ENCODE assay signal across 11 cellular contexts in genomic region chr7:43878867-43879266, GRCh38. TPM values are rescaled to one million over a fixed set of nuclear protein-coding genes. Genes with fewer than 3 reads are reported as not detected.
DNase-seq lines count a peak whose midpoint lies in the region; ATAC-seq and TF ChIP-seq lines count a peak whose summit lies in the region.
"Had no signal": no experiment of that assay in that cellular context is flagged by ENCODE, and none has a peak within 500 bp of the region (broad histone marks: within the 10 kb centered on the region; RNA-seq: fewer than 3 reads in every experiment).

No MANE protein-coding gene starts in this region.

- no TSS peak for BruUV-seq in IMR-90 (replicated peaks; lab: Mats Ljungman, UMichigan)

- H3K4me3 ChIP-seq in IMR-90 (ENCODE audit: insufficient read depth, low read depth, low read length), result no peak overlapping the region
- H3K4me3 ChIP-seq in right atrium auricular region, result no peak overlapping the region

- H3K27me3 ChIP-seq in IMR-90 (ENCODE audit: control insufficient read depth, insufficient read depth, low read length) (no peaks in the 10 kb centered on the region), right atrium auricular region (no peaks in the 10 kb centered on the region)

- peak overlapping the region in 1 of 2 experiments; percentile 64; a peak in 2 of 4 replicates for H4K8ac ChIP-seq in IMR-90 (ENCODE audit: low read depth in 2 of 2, low read length in 2 of 2)

- H3K79me1 ChIP-seq in IMR-90 (ENCODE audit: low read depth in 1 of 2, low read length in 2 of 2), result peaks cover 20 to 71% of the 10 kb centered on the region in 2 experiments

- DNase-seq in IMR-90 (peak; percentile 37), cerebellar cortex (ENCODE audit: low spot score) (peak; percentile 70), right atrium auricular region (ENCODE audit: low spot score) (no peak), stromal cell of bone marrow (ENCODE audit: low read depth) (peak; percentile 9), NCI-H1048 (lab: John Stamatoyannopoulos, UW) (no peak), midbrain (lab: John Stamatoyannopoulos, UW) (no peak)
- no peak for DNase-seq in activated CD8-positive, alpha-beta memory T cell treated with anti-CD3 and anti-CD28 coated beads, Interleukin-2, amount 50 U/mL, for 48 hours
- DNase-seq: CD4-positive, alpha-beta memory T cell; NCI-H1417 treated with DMSO at 0.1 percent for 48 hours; NCI-H526; stimulated activated naive CD4-positive, alpha-beta T cell treated with Interleukin-2 at 50 U/mL for 16 hours had no signal

- H3K9ac ChIP-seq in IMR-90 (ENCODE audit: low read depth, low read length), result no peak overlapping the region

- no peak for TF ChIP-seq POLR2A in IMR-90 (IDR thresholded peaks at IDR 0.05; ENCODE audit: low read depth, low read length)

- WGBS in IMR-90 (ENCODE audit: extremely low coverage in 2 of 2, insufficient read length in 1 of 2), 2 experiments, result 73% methylated on average over 4 of the region's 5 CpGs; no CpG with 5 or more reads in 1 of the 2 experiments

- no peak overlapping the region for H4K5ac ChIP-seq in IMR-90 (ENCODE audit: low read depth, low read length)

- TF ChIP-seq CTCF in IMR-90 (conservative IDR thresholded peaks at IDR 0.05; ENCODE audit: low read depth, low read length) (no peak), right atrium auricular region (IDR thresholded peaks at IDR 0.05) (no peak)

- H2BK20ac ChIP-seq in IMR-90 (ENCODE audit: low read depth, low read length), result peak overlapping the region; percentile 55; the same call in 1 of the 2 replicates

- CTCF ChIA-PET in IMR-90 (lab: Yijun Ruan, JAX), result no interaction called here

- H3K18ac ChIP-seq in IMR-90 (ENCODE audit: low read depth, low read length), result no peak overlapping the region; the same call in 1 of the 2 replicates

- H3K9me1 ChIP-seq in IMR-90 (ENCODE audit: insufficient read depth, low read length), result peaks cover 19% of the 10 kb centered on the region

- peak overlapping the region; percentile 36; the same call in 1 of the 2 replicates for H3K27ac ChIP-seq in IMR-90 (ENCODE audit: insufficient read depth, low read length)
- peak overlapping the region; percentile 75 to 78 for H3K27ac ChIP-seq in right atrium auricular region

- peak overlapping the region; percentile 81 for H3K4ac ChIP-seq in IMR-90 (ENCODE audit: low read depth, low read length)

- H3K14ac ChIP-seq in IMR-90 (replicated peaks; ENCODE audit: low read depth, low read length), result peak overlapping the region; percentile 76

- peak; percentile 4; the same call in 1 of the 2 replicates for ATAC-seq in IMR-90 (ENCODE audit: low read depth)

- intact Hi-C loops in IMR-90 (cut with micrococcal nuclease), result no loop called here

- no peaks in the 10 kb centered on the region; the same call in 1 of the 2 replicates for H4K20me1 ChIP-seq in IMR-90 (ENCODE audit: insufficient read depth, low read length)

- TF ChIP-seq RAD21 in IMR-90 (IDR thresholded peaks at IDR 0.05; ENCODE audit: low read length), result no peak

- H2BK120ac ChIP-seq in IMR-90 (ENCODE audit: low read depth, low read length), result peak overlapping the region; percentile 74

- peak overlapping the region; percentile 82 for H2AK9ac ChIP-seq in IMR-90 (replicated peaks; ENCODE audit: low read depth, low read length, poor library complexity)

- in situ Hi-C loops in IMR-90 (cut with MboI; ENCODE audit: low sequenced_read_pairs), result no loop called here

- H3K56ac ChIP-seq in IMR-90 (ENCODE audit: extremely low read depth, insufficient read depth, low read length), result no peak overlapping the region

- H3K23ac ChIP-seq in IMR-90 (ENCODE audit: low read depth, low read length), result peak overlapping the region; percentile 60; the same call in 1 of the 2 replicates

- no peak overlapping the region; the same call in 1 of the 2 replicates for H3K4me2 ChIP-seq in IMR-90 (ENCODE audit: low read depth, low read length)

- peak overlapping the region; percentile 85 for H2AK5ac ChIP-seq in IMR-90 (ENCODE audit: low read depth, low read length)

- H3K9me3 ChIP-seq in IMR-90 (ENCODE audit: control insufficient read depth, insufficient read depth, low read length) (no peaks in the 10 kb centered on the region), right atrium auricular region (no peaks in the 10 kb centered on the region)

- peaks cover 43% of the 10 kb centered on the region for H3K36me3 ChIP-seq in IMR-90 (ENCODE audit: control insufficient read depth, insufficient read depth, low read length)
- H3K36me3 ChIP-seq in right atrium auricular region, result peaks cover 59% of the 10 kb centered on the region

- peak overlapping the region; percentile 9 for H2AFZ ChIP-seq in IMR-90 (replicated peaks; ENCODE audit: low read length, poor library complexity)

- H3K4me1 ChIP-seq in IMR-90 (ENCODE audit: control insufficient read depth, insufficient read depth, low read length) (peaks cover 11% of the 10 kb centered on the region), right atrium auricular region (peaks cover 0 to 32% of the 10 kb centered on the region in 2 donors)

- H2BK15ac ChIP-seq in IMR-90 (ENCODE audit: low read depth, low read length), result peak overlapping the region; percentile 76; the same call in 1 of the 3 replicates

- no peak overlapping the region; the same call in 1 of the 2 replicates for H4K91ac ChIP-seq in IMR-90 (ENCODE audit: insufficient read depth, low read depth, low read length)

- dilution Hi-C loops in IMR-90 (cut with HindIII; ENCODE audit: low sequenced_read_pairs, unreplicated experiment), result no loop called here

- POLR2A ChIA-PET in IMR-90 (lab: Charles Lee; ENCODE audit: unreplicated experiment), result no interaction called here

- H2BK5ac ChIP-seq in IMR-90 (ENCODE audit: low read depth, low read length, poor library complexity, severe bottlenecking), result peak overlapping the region; percentile 74

TF ChIP-seq in IMR-90, 13 proteins besides CTCF, POLR2A, EP300 and RAD21:
- no peak for TF ChIP-seq MXI1 (IDR thresholded peaks at IDR 0.05; ENCODE audit: borderline replicate concordance, low read depth, low read length)
- TF ChIP-seq CHD1 (IDR thresholded peaks at IDR 0.05; ENCODE audit: low read depth, low read length), result no peak
- no peak for TF ChIP-seq USF2 (IDR thresholded peaks at IDR 0.05; ENCODE audit: low read depth, low read length)
- TF ChIP-seq RCOR1 (IDR thresholded peaks at IDR 0.05; ENCODE audit: insufficient replicate concordance, low read length), result no peak
- TF ChIP-seq SMC3 (IDR thresholded peaks at IDR 0.05; ENCODE audit: low read depth, low read length), result no peak
- TF ChIP-seq RFX5 (IDR thresholded peaks at IDR 0.05; ENCODE audit: low read depth, low read length), result no peak
- no peak for TF ChIP-seq ELK1 (IDR thresholded peaks at IDR 0.05; ENCODE audit: borderline replicate concordance, low read depth, low read length)
- TF ChIP-seq CEBPB (IDR thresholded peaks at IDR 0.05; ENCODE audit: low read depth, low read length), result no peak
- TF ChIP-seq BHLHE40 (IDR thresholded peaks at IDR 0.05; ENCODE audit: low read depth, low read length), result no peak
- TF ChIP-seq NFE2L2 (IDR thresholded peaks at IDR 0.05; ENCODE audit: low read depth, low read length), result no peak
- no peak for TF ChIP-seq FOS (IDR thresholded peaks at IDR 0.05; ENCODE audit: low read depth, low read length)
- TF ChIP-seq MAFK (IDR thresholded peaks at IDR 0.05; ENCODE audit: low read depth, low read length), result no peak
- no peak for TF ChIP-seq MAZ (IDR thresholded peaks at IDR 0.05; ENCODE audit: borderline replicate concordance, low read depth, low read length)
TF ChIP-seq in IMR-90: peak in this region for 0.

RNA-seq across cellular contexts. Expression of gene MRPS24, which starts 9.6 kb away (rescaled TPM):
- 151 and 169 TPM in 2 replicates for total RNA-seq in IMR-90 (2012; rRNA removed)
- polyA plus RNA-seq in IMR-90 (2012; rRNA removed), result 266 and 299 TPM in 2 replicates
- 465 and 570 TPM in 2 replicates for polyA plus RNA-seq in IMR-90 (2012; cell fraction: cytosol; rRNA removed)
- polyA plus RNA-seq in IMR-90 (2012; cell fraction: nucleus; rRNA removed; ENCODE audit: low replicate concordance), result 100 and 188 TPM in 2 replicates
- 100 to 1,000 TPM; 127 to 171 TPM for total RNA-seq in right atrium auricular region

RNA-seq across cellular contexts. Expression of gene URGCP, which starts 27.5 kb away (rescaled TPM):
- total RNA-seq in IMR-90 (2012; rRNA removed) (24.4 and 25.5 TPM in 2 replicates), right atrium auricular region (10 to 100 TPM; 26.4 to 30.9 TPM)
- 19.9 and 22.0 TPM in 2 replicates for polyA plus RNA-seq in IMR-90 (2012; rRNA removed)
- 12.5 and 15.2 TPM in 2 replicates for polyA plus RNA-seq in IMR-90 (2012; cell fraction: cytosol; rRNA removed)
- 31.4 and 33.7 TPM in 2 replicates for polyA plus RNA-seq in IMR-90 (2012; cell fraction: nucleus; rRNA removed; ENCODE audit: low replicate concordance)

RNA-seq across cellular contexts. Expression of gene UBE2D4, which starts 47.4 kb away (rescaled TPM):
- 8.6 and 9.7 TPM in 2 replicates for total RNA-seq in IMR-90 (2012; rRNA removed)
- 9.7 and 10.5 TPM in 2 replicates for polyA plus RNA-seq in IMR-90 (2012; rRNA removed)
- 7.5 and 11.0 TPM in 2 replicates for polyA plus RNA-seq in IMR-90 (2012; cell fraction: cytosol; rRNA removed)
- polyA plus RNA-seq in IMR-90 (2012; cell fraction: nucleus; rRNA removed; ENCODE audit: low replicate concordance), result 5.7 and 6.0 TPM in 2 replicates
- total RNA-seq in right atrium auricular region, result 10 to 100 TPM; 47.4 to 50.5 TPM

Comparison
In these comparisons a context has a peak if more than half of its experiments do, and no peak if none do; other contexts are left out.
1. DNase-seq: peak in IMR-90 (single experiment), cerebellar cortex (single experiment) and stromal cell of bone marrow (single experiment); none in right atrium auricular region (single experiment), activated CD8-positive, alpha-beta memory T cell treated with anti-CD3 and anti-CD28 coated beads, Interleukin-2, amount 50 U/mL, for 48 hours (single experiment), NCI-H1048 (single experiment) and midbrain (single experiment).